ENCODE assay signal across 19 cellular contexts in genomic region chr4:187224560-187224959, GRCh38.
DNase-seq lines count a peak whose midpoint lies in the region; ATAC-seq, FAIRE-seq and TF ChIP-seq lines count a peak whose summit lies in the region.
"Had no signal": no experiment of that assay in that cellular context is flagged by ENCODE, and none has a peak within 500 bp of the region (broad histone marks: within the 10 kb centered on the region; RNA-seq: fewer than 3 reads in every experiment).

No MANE protein-coding gene starts in this region.

- H4K91ac ChIP-seq in IMR-90 (ENCODE audit: insufficient read depth, low read depth, low read length): no peak overlapping the region

- no peak for TF ChIP-seq EP300 in A549 (IDR thresholded peaks at IDR 0.05)

- no peak for TF ChIP-seq CTCF in A549 (IDR thresholded peaks at IDR 0.05)
- TF ChIP-seq CTCF in IMR-90 (conservative IDR thresholded peaks at IDR 0.05; ENCODE audit: low read depth, low read length): no peak
- no peak for TF ChIP-seq CTCF in fibroblast of villous mesenchyme (IDR thresholded peaks at IDR 0.05; ENCODE audit: insufficient read depth, low read depth, low read length)

- H4K5ac ChIP-seq in IMR-90 (ENCODE audit: low read depth, low read length): no peak overlapping the region

- BruUV-seq in IMR-90 (replicated peaks; lab: Mats Ljungman, UMichigan): no TSS peak

- ATAC-seq in A549: no peak
- ATAC-seq in IMR-90 (ENCODE audit: low read depth): no peak
- ATAC-seq in GM18909 (IDR thresholded peaks at IDR 0.05; ENCODE audit: poor library complexity, unreplicated experiment): no peak
- ATAC-seq: CD8-positive, alpha-beta T cell had no signal

- dilution Hi-C loops in IMR-90 (cut with HindIII; ENCODE audit: low sequenced_read_pairs, unreplicated experiment): no loop called here

- POLR2A ChIA-PET in A549 (lab: Yijun Ruan, JAX): no interaction called here
- POLR2A ChIA-PET in IMR-90 (lab: Charles Lee; ENCODE audit: unreplicated experiment): interaction anchor here (0.6 kb wide), 1 partner anchor 571 kb away, joined by 3 read pairs; no protein-coding TSS in a partner anchor

- H2BK20ac ChIP-seq in IMR-90 (ENCODE audit: low read depth, low read length): no peak overlapping the region

- no peak overlapping the region for H2AK5ac ChIP-seq in IMR-90 (ENCODE audit: low read depth, low read length)

- CTCF ChIA-PET in A549 (lab: Yijun Ruan, JAX): no interaction called here
- CTCF ChIA-PET in IMR-90 (lab: Yijun Ruan, JAX): no interaction called here

- no peak overlapping the region for H3K18ac ChIP-seq in IMR-90 (ENCODE audit: low read depth, low read length)

- H3K27me3 ChIP-seq in IMR-90 (ENCODE audit: control insufficient read depth, insufficient read depth, low read length): no peaks in the 10 kb centered on the region
- H3K27me3 ChIP-seq in GM23248 (replicated peaks; ENCODE audit: insufficient read depth): no peaks in the 10 kb centered on the region
- H3K27me3 ChIP-seq: BLaER1 treated with 17β-estradiol and CSF1 and Interleukin-3, amounts not matched to agents 10 nM and 100 nM had no signal

- intact Hi-C loops in IMR-90 (cut with micrococcal nuclease): no loop called here

- no peaks in the 10 kb centered on the region for H3K36me3 ChIP-seq in IMR-90 (ENCODE audit: control insufficient read depth, insufficient read depth, low read length)
- H3K36me3 ChIP-seq in GM23248 (ENCODE audit: low read depth): no peaks in the 10 kb centered on the region
- H3K36me3 ChIP-seq: BLaER1 treated with 17β-estradiol and CSF1 and Interleukin-3, amounts not matched to agents 10 nM and 100 nM had no signal

- no peak overlapping the region for H4K8ac ChIP-seq in IMR-90 (ENCODE audit: low read depth in 2 of 2, low read length in 2 of 2)

- H3K4ac ChIP-seq in IMR-90 (ENCODE audit: low read depth, low read length): no peak overlapping the region

- H3K79me2 ChIP-seq in GM23248 (ENCODE audit: insufficient read depth): no peaks in the 10 kb centered on the region

- peaks cover 4% of the 10 kb centered on the region; the same call in 1 of the 2 replicates for H3K9me1 ChIP-seq in IMR-90 (ENCODE audit: insufficient read depth, low read length)

- H3K4me3 ChIP-seq in A549 (no peak overlapping the region), IMR-90 (ENCODE audit: insufficient read depth, low read depth, low read length) (no peak overlapping the region), fibroblast of villous mesenchyme (ENCODE audit: low read depth, low read length) (no peak overlapping the region), GM23248 (no peak overlapping the region)
- H3K4me3 ChIP-seq: BLaER1 treated with 17β-estradiol and CSF1 and Interleukin-3, amounts not matched to agents 10 nM and 100 nM had no signal

- no peaks in the 10 kb centered on the region for H3K9me2 ChIP-seq in GM23248 (ENCODE audit: insufficient read depth)

- no peak overlapping the region for H2BK5ac ChIP-seq in IMR-90 (ENCODE audit: low read depth, low read length, poor library complexity, severe bottlenecking)

- FAIRE-seq in A549 (lab: Jason Lieb, UNC): no peak
- FAIRE-seq: A204.1, D721Med, G401.6, GM12891 had no signal

- H2AFZ ChIP-seq in IMR-90 (replicated peaks; ENCODE audit: low read length, poor library complexity): no peak overlapping the region
- no peak overlapping the region for H2AFZ ChIP-seq in GM23248

- no peak overlapping the region for H2BK120ac ChIP-seq in IMR-90 (ENCODE audit: low read depth, low read length)

- no peaks in the 10 kb centered on the region for H3F3A ChIP-seq in GM23248 (ENCODE audit: insufficient read depth)

- H3K9me3 ChIP-seq in A549: no peaks in the 10 kb centered on the region
- no peaks in the 10 kb centered on the region for H3K9me3 ChIP-seq in IMR-90 (ENCODE audit: control insufficient read depth, insufficient read depth, low read length)
- H3K9me3 ChIP-seq in GM23248 (ENCODE audit: low read depth): no peaks in the 10 kb centered on the region
- H3K9me3 ChIP-seq: BLaER1 treated with 17β-estradiol and CSF1 and Interleukin-3, amounts not matched to agents 10 nM and 100 nM; Caco-2 had no signal

- no peak overlapping the region for H3K9ac ChIP-seq in IMR-90 (ENCODE audit: low read depth, low read length)
- H3K9ac ChIP-seq in GM23248: no peak overlapping the region
- H3K9ac ChIP-seq: BLaER1 treated with 17β-estradiol and CSF1 and Interleukin-3, amounts not matched to agents 10 nM and 100 nM had no signal

- H3K56ac ChIP-seq in IMR-90 (ENCODE audit: extremely low read depth, insufficient read depth, low read length): no peak overlapping the region

- DNase-seq in A549 (ENCODE audit: low read depth in 1 of 2, low spot score in 1 of 2) (no peak), IMR-90 (no peak), fibroblast of villous mesenchyme (ENCODE audit: low read depth) (peak; percentile 55), GM23248 (no peak)
- DNase-seq: 8988T; AML-193; Caco-2; Calu3; CD4-positive, alpha-beta T cell; CD8-positive, alpha-beta T cell; DMS79 treated with DMSO at 0.1 percent for 48 hours; GF-D8 had no signal

- no peak for TF ChIP-seq POLR2A in A549 (IDR thresholded peaks at IDR 0.05; ENCODE audit: low read length)
- TF ChIP-seq POLR2A in IMR-90 (IDR thresholded peaks at IDR 0.05; ENCODE audit: low read depth, low read length): no peak

- no peak overlapping the region for H3K14ac ChIP-seq in IMR-90 (replicated peaks; ENCODE audit: low read depth, low read length)

- TF ChIP-seq RAD21 in A549 (conservative IDR thresholded peaks at IDR 0.05 in 1 of 2, IDR thresholded peaks at IDR 0.05 in 1 of 2): no peak
- no peak for TF ChIP-seq RAD21 in IMR-90 (IDR thresholded peaks at IDR 0.05; ENCODE audit: low read length)

- H2BK15ac ChIP-seq in IMR-90 (ENCODE audit: low read depth, low read length): no peak overlapping the region

- H3K27ac ChIP-seq in A549 (no peak overlapping the region), IMR-90 (ENCODE audit: insufficient read depth, low read length) (no peak overlapping the region), GM23248 (no peak overlapping the region)
- H3K27ac ChIP-seq: BLaER1 treated with 17β-estradiol and CSF1 and Interleukin-3, amounts not matched to agents 10 nM and 100 nM; C4-2B had no signal

- H3K4me1 ChIP-seq in A549 (no peaks in the 10 kb centered on the region), IMR-90 (ENCODE audit: control insufficient read depth, insufficient read depth, low read length) (peaks cover 3% of the 10 kb centered on the region; the same call in 1 of the 2 replicates), GM23248 (ENCODE audit: insufficient read depth) (no peaks in the 10 kb centered on the region)
- H3K4me1 ChIP-seq: BLaER1 treated with 17β-estradiol and CSF1 and Interleukin-3, amounts not matched to agents 10 nM and 100 nM; Caco-2 had no signal

- H4K20me1 ChIP-seq in IMR-90 (ENCODE audit: insufficient read depth, low read length) (no peaks in the 10 kb centered on the region), GM23248 (ENCODE audit: insufficient read depth) (no peaks in the 10 kb centered on the region)
- H4K20me1 ChIP-seq: BLaER1 treated with 17β-estradiol and CSF1 and Interleukin-3, amounts not matched to agents 10 nM and 100 nM had no signal

- H3K4me2 ChIP-seq in A549: no peak overlapping the region
- H3K4me2 ChIP-seq in IMR-90 (ENCODE audit: low read depth, low read length): no peak overlapping the region
- no peak overlapping the region for H3K4me2 ChIP-seq in GM23248 (ENCODE audit: unreplicated experiment)
- H3K4me2 ChIP-seq: BLaER1 treated with 17β-estradiol and CSF1 and Interleukin-3, amounts not matched to agents 10 nM and 100 nM had no signal

- 61% methylated on average over 5 of the region's 5 CpGs for WGBS in A549 (ENCODE audit: missing lambda C conversion rate)
- 88% methylated on average over 1 of the region's 5 CpGs; no CpG with 5 or more reads in 1 of the 2 experiments for WGBS in IMR-90 (ENCODE audit: extremely low coverage in 2 of 2, insufficient read length in 1 of 2), 2 experiments
- WGBS in GM23248 (ENCODE audit: low coverage in 1 of 2, low lambda C conversion rate in 2 of 2, missing lambda C conversion rate in 2 of 2), 2 experiments: 30 to 34% methylated on average over 5 of the region's 5 CpGs

- H3K79me1 ChIP-seq in IMR-90 (ENCODE audit: low read depth in 1 of 2, low read length in 2 of 2): no peaks in the 10 kb centered on the region

- no peak overlapping the region for H3K23ac ChIP-seq in IMR-90 (ENCODE audit: low read depth, low read length)

- H2AK9ac ChIP-seq in IMR-90 (replicated peaks; ENCODE audit: low read depth, low read length, poor library complexity): no peak overlapping the region

- in situ Hi-C loops in IMR-90 (cut with MboI; ENCODE audit: low sequenced_read_pairs) (no loop called here), GM23248 (cut with MboI) (no loop called here)

TF ChIP-seq in A549, 52 proteins besides CTCF, POLR2A, EP300 and RAD21:
- TF ChIP-seq KDM5A (IDR thresholded peaks at IDR 0.05) (no peak), MAFK (IDR thresholded peaks at IDR 0.05; ENCODE audit: partially characterized antibody) (peak; percentile 52), RFX5 (IDR thresholded peaks at IDR 0.05) (no peak)

TF ChIP-seq in IMR-90, 13 proteins besides CTCF, POLR2A, EP300 and RAD21:
- no peak for TF ChIP-seq SMC3 (IDR thresholded peaks at IDR 0.05; ENCODE audit: low read depth, low read length)
- TF ChIP-seq MAFK (IDR thresholded peaks at IDR 0.05; ENCODE audit: low read depth, low read length): peak; percentile 70
- no peak for TF ChIP-seq FOS (IDR thresholded peaks at IDR 0.05; ENCODE audit: low read depth, low read length)
